In genomic region chr9:6757988-6758417, GRCh38 we compare ENCODE assay signal across 1 cellular context.
TF ChIP-seq lines count a peak whose summit lies in the region.

No MANE protein-coding gene starts in this region.

TF ChIP-seq in K562, 482 proteins besides CTCF, POLR2A, EP300 and RAD21 (continued from another document):
- TF ChIP-seq DACH1 (IDR thresholded peaks at IDR 0.05; ENCODE audit: partially characterized antibody): peak; percentile 90
- peak; percentile 40; the same call in 1 of the 2 replicates for TF ChIP-seq ELF1 (tag; IDR thresholded peaks at IDR 0.05)
- TF ChIP-seq MYNN (IDR thresholded peaks at IDR 0.05): no peak
- TF ChIP-seq MYNN (CRISPR knock-in tag; IDR thresholded peaks at IDR 0.05): no peak
- peak; percentile 66 for TF ChIP-seq ZBTB2 (IDR thresholded peaks at IDR 0.05)
- no peak for TF ChIP-seq PPARD (CRISPR knock-in tag; IDR thresholded peaks at IDR 0.05)
- no peak for TF ChIP-seq PCBP1 (IDR thresholded peaks at IDR 0.05; ENCODE audit: low read depth, low read length, poor library complexity, severe bottlenecking)
- 0 out of 2 replicates have a peak, but pooled peaks have one; percentile 28 for TF ChIP-seq ARID4B (CRISPR knock-in tag; IDR thresholded peaks at IDR 0.05)
- TF ChIP-seq MTA2 (IDR thresholded peaks at IDR 0.05; ENCODE audit: low read depth): no peak
- TF ChIP-seq TFAM (CRISPR knock-in tag; conservative IDR thresholded peaks at IDR 0.05): no peak
- TF ChIP-seq VEZF1 (CRISPR knock-in tag; IDR thresholded peaks at IDR 0.05): peak; percentile 71
- peak; percentile 42 for TF ChIP-seq TAF1 (IDR thresholded peaks at IDR 0.05; ENCODE audit: control insufficient read depth, extremely low read depth, insufficient read depth, low read length, severe bottlenecking)
- TF ChIP-seq FIP1L1 (IDR thresholded peaks at IDR 0.05; ENCODE audit: low read depth, low read length, poor library complexity, severe bottlenecking): peak; percentile 21
- TF ChIP-seq GTF2E2 (tag; IDR thresholded peaks at IDR 0.05): 0 out of 2 replicates have a peak, but pooled peaks have one; percentile 10
- 0 out of 2 replicates have a peak, but pooled peaks have one; percentile 0 for TF ChIP-seq NFIC (IDR thresholded peaks at IDR 0.05)
- TF ChIP-seq NCOA6 (IDR thresholded peaks at IDR 0.05): peak; percentile 67
- TF ChIP-seq HMGN3 (IDR thresholded peaks at IDR 0.05; ENCODE audit: borderline replicate concordance, extremely low read depth, insufficient read length, low read depth, low read length): no peak
- no peak for TF ChIP-seq ZNF778 (CRISPR knock-in tag; IDR thresholded peaks at IDR 0.05)
- peak; percentile 96 for TF ChIP-seq NRF1 (conservative IDR thresholded peaks at IDR 0.05 in 1 of 2, IDR thresholded peaks at IDR 0.05 in 1 of 2)
- TF ChIP-seq UBTF (IDR thresholded peaks at IDR 0.05; ENCODE audit: borderline replicate concordance in 1 of 2, low read depth in 2 of 2, low read length in 2 of 2): 0 out of 4 replicates have a peak, but pooled peaks have one; percentile 29 to 38
- peak; percentile 96 for TF ChIP-seq TFAP4 (CRISPR knock-in tag; IDR thresholded peaks at IDR 0.05; ENCODE audit: borderline replicate concordance)
- TF ChIP-seq RBM22 (IDR thresholded peaks at IDR 0.05; ENCODE audit: low read depth, low read length, poor library complexity, severe bottlenecking): peak; percentile 44
- no peak for TF ChIP-seq ZNF280B (CRISPR knock-in tag; IDR thresholded peaks at IDR 0.05)
- TF ChIP-seq MEIS2 (IDR thresholded peaks at IDR 0.05; ENCODE audit: partially characterized antibody): peak; percentile 74
- peak in 1 of 2 experiments; percentile 90; a peak in 1 of 4 replicates for TF ChIP-seq SIN3A (IDR thresholded peaks at IDR 0.05; ENCODE audit: borderline replicate concordance in 2 of 2, control insufficient read depth in 1 of 2, low read depth in 2 of 2, low read length in 2 of 2)
- no peak for TF ChIP-seq ZBTB33 (CRISPR knock-in tag; IDR thresholded peaks at IDR 0.05)
- TF ChIP-seq HDAC1 (IDR thresholded peaks at IDR 0.05): peak in 1 of 2 experiments; percentile 19; a peak in 1 of 4 replicates
- peak; percentile 8 for TF ChIP-seq RBBP5 (IDR thresholded peaks at IDR 0.05; ENCODE audit: borderline replicate concordance, insufficient read depth, low read length, poor library complexity, severe bottlenecking)
- TF ChIP-seq ZNF589 (CRISPR knock-in tag; IDR thresholded peaks at IDR 0.05; ENCODE audit: low read depth): 0 out of 2 replicates have a peak, but pooled peaks have one; percentile 2
- TF ChIP-seq NFYB (IDR thresholded peaks at IDR 0.05; ENCODE audit: extremely low read depth, insufficient read length): no peak
